28 cellular contexts compared by ENCODE assay signal in genomic region chr6:144547409-144547808, GRCh38.
"Had no signal": no experiment of that assay in that cellular context is flagged by ENCODE, and none has a peak within 500 bp of the region (broad histone marks: within the 10 kb centered on the region; RNA-seq: fewer than 3 reads in every experiment).

No MANE protein-coding gene starts in this region.

- H3K27ac ChIP-seq: ascending aorta, cardiac muscle cell, coronary artery, gastrocnemius medialis, neural progenitor cell, right atrium auricular region, spleen, testis, transverse colon, WERI-Rb-1 had no signal

- H3K27me3 ChIP-seq: ascending aorta, cardiac muscle cell, gastrocnemius medialis, neural progenitor cell, right atrium auricular region, spleen, testis, transverse colon had no signal

- H3K36me3 ChIP-seq: neural progenitor cell, WERI-Rb-1 had no signal

- DNase-seq: activated CD4-positive, alpha-beta memory T cell treated with anti-CD3 and anti-CD28 coated beads, Interleukin-2, amount 10 ng/mL, durations not matched to agents 7 days and 5 days; activated CD4-positive, alpha-beta T cell treated with anti-CD3 and anti-CD28 coated beads for 48 hours; activated CD8-positive, alpha-beta memory T cell treated with anti-CD3 and anti-CD28 coated beads, Interleukin-2, amount 50 U/mL, for 48 hours; activated gamma-delta T cell; activated naive CD4-positive, alpha-beta T cell treated with anti-CD3 and anti-CD28 coated beads, Interleukin-2, amount 10 ng/mL, durations not matched to agents 7 days and 5 days; activated naive CD8-positive, alpha-beta T cell treated with anti-CD3 and anti-CD28 coated beads, Interleukin-2, amount 10 ng/mL, durations not matched to agents 7 days and 5 days; activated T-cell treated with anti-CD3 and anti-CD28 coated beads, Interleukin-2, amount 50 U/mL, for 24 hours; effector memory CD8-positive, alpha-beta T cell; gastrocnemius medialis; glutamatergic neuron; islet precursor cell; left cardiac atrium; left ventricle myocardium superior; naive thymus-derived CD4-positive, alpha-beta T cell; occipital lobe; spleen; stimulated activated CD4-positive, alpha-beta T cell treated with anti-CD3 and anti-CD28 coated beads, Interleukin-2, amount 100 ng/mL, for 48 hours; stimulated activated naive CD8-positive, alpha-beta T cell treated with anti-CD3 and anti-CD28 coated beads, Interleukin-15, Interleukin-2, amounts not matched to agents 100 U/mL and 50 U/mL, for 24 hours; SW 1271; T-helper 9 cell; testis; transverse colon; WERI-Rb-1 had no signal

- H3K4me1 ChIP-seq: ascending aorta, gastrocnemius medialis, neural progenitor cell, right atrium auricular region, spleen, testis, transverse colon had no signal

- H3K9ac ChIP-seq: neural progenitor cell had no signal

- H2AFZ ChIP-seq: neural progenitor cell had no signal

- H3K9me3 ChIP-seq: ascending aorta, gastrocnemius medialis, right atrium auricular region, spleen, testis, transverse colon had no signal

- H3K4me2 ChIP-seq: neural progenitor cell had no signal

- H3K4me3 ChIP-seq: ascending aorta, cardiac muscle cell, coronary artery, gastrocnemius medialis, neural progenitor cell, right atrium auricular region, spleen, testis, transverse colon had no signal
